In genomic region chr1:155210304-155210703, GRCh38 we compare ENCODE assay signal across 10 cellular contexts. TPM values are rescaled to one million over a fixed set of nuclear protein-coding genes. Genes with fewer than 3 reads are reported as not detected.
DNase-seq lines count a peak whose midpoint lies in the region; ATAC-seq and TF ChIP-seq lines count a peak whose summit lies in the region.
"Had no signal": no experiment of that assay in that cellular context is flagged by ENCODE, and none has a peak within 500 bp of the region (broad histone marks: within the 10 kb centered on the region; RNA-seq: fewer than 3 reads in every experiment).

No MANE protein-coding gene starts in this region.

- H3K4me3 Mint-ChIP-seq in effector memory CD8-positive, alpha-beta T cell: peak overlapping the region; percentile 84 to 88

- H3K4me1 ChIP-seq in right cardiac atrium (ENCODE audit: control insufficient read depth, insufficient read depth, low read length): peaks cover 5% of the 10 kb centered on the region
- H3K4me1 ChIP-seq in OCI-LY7 (ENCODE audit: insufficient read depth, low read length, poor library complexity, severe bottlenecking): peaks cover 28% of the 10 kb centered on the region
- H3K4me1 ChIP-seq in tibial artery: peaks cover 0 to 52% (median 36%) of the 10 kb centered on the region in 4 donors
- H3K4me1 ChIP-seq in SJCRH30: no peaks in the 10 kb centered on the region; the same call in none of the 2 replicates

- intact Hi-C loops in right cardiac atrium (cut with DNase I): loop anchor here in 1 of 4 donors (2.0 kb wide), 1 partner anchor 18 kb away; no protein-coding TSS in a partner anchor
- intact Hi-C loops in left cardiac atrium (cut with DNase I): no loop called here
- intact Hi-C loops in OCI-LY7 (cut with micrococcal nuclease; ENCODE audit: unreplicated experiment): no loop called here
- intact Hi-C loops in tibial artery (cut with DNase I; ENCODE audit: low total_unique reads): no loop called here

- no peaks in the 10 kb centered on the region for H3K9me2 ChIP-seq in OCI-LY7 (ENCODE audit: insufficient read depth, low read length)

- no peaks in the 10 kb centered on the region for H3K27me3 ChIP-seq in right cardiac atrium (ENCODE audit: control insufficient read depth, insufficient read depth)
- H3K27me3 ChIP-seq in tibial artery: no peaks in the 10 kb centered on the region
- H3K27me3 ChIP-seq in SJCRH30: no peaks in the 10 kb centered on the region
- H3K27me3 ChIP-seq: brain microvascular endothelial cell had no signal

- H3K4me3 ChIP-seq in right cardiac atrium (ENCODE audit: low read length): no peak overlapping the region
- H3K4me3 ChIP-seq in OCI-LY7 (ENCODE audit: low read depth, low read length, poor library complexity, severe bottlenecking): no peak overlapping the region
- no peak overlapping the region for H3K4me3 ChIP-seq in tibial artery
- H3K4me3 ChIP-seq in SJCRH30: no peak overlapping the region

- no peak overlapping the region for H2AFZ ChIP-seq in OCI-LY7 (ENCODE audit: low read length)

- no peaks in the 10 kb centered on the region for H3K9me3 Mint-ChIP-seq in effector memory CD8-positive, alpha-beta T cell

- peak overlapping the region in 1 of 2 donors; percentile 82 for H3K27ac Mint-ChIP-seq in effector memory CD8-positive, alpha-beta T cell

- no TSS peak for BruUV-seq in OCI-LY7 (replicated peaks; lab: Mats Ljungman, UMichigan)

- H3K4me2 ChIP-seq in OCI-LY7 (ENCODE audit: low read length): peak overlapping the region; percentile 90

- H3K27me3 Mint-ChIP-seq in effector memory CD8-positive, alpha-beta T cell: no peaks in the 10 kb centered on the region

- H3K27ac ChIP-seq in right cardiac atrium (ENCODE audit: low read length): peak overlapping the region; percentile 31
- H3K27ac ChIP-seq in OCI-LY7 (ENCODE audit: low read depth, low read length, poor library complexity, severe bottlenecking): no peak overlapping the region
- peak overlapping the region; percentile 98 to 99 for H3K27ac ChIP-seq in tibial artery
- H3K27ac ChIP-seq in SJCRH30: no peak overlapping the region

- H3K9me3 ChIP-seq in right cardiac atrium (ENCODE audit: control insufficient read depth, low read length) (no peaks in the 10 kb centered on the region), OCI-LY7 (ENCODE audit: low read length) (no peaks in the 10 kb centered on the region), tibial artery (no peaks in the 10 kb centered on the region), SJCRH30 (replicated peaks) (no peaks in the 10 kb centered on the region)

- POLR2A ChIA-PET in OCI-LY7 (lab: Charles Lee): no interaction called here

- WGBS in right cardiac atrium: 83% methylated on average over 2 of the region's 2 CpGs

- no peaks in the 10 kb centered on the region for H4K20me1 ChIP-seq in OCI-LY7 (ENCODE audit: insufficient read depth, low read length)

- H3K4me1 Mint-ChIP-seq in effector memory CD8-positive, alpha-beta T cell (ENCODE audit: low read depth in 2 of 2): peaks cover 26 to 29% of the 10 kb centered on the region in 2 donors

- no peaks in the 10 kb centered on the region for H3K79me2 ChIP-seq in OCI-LY7 (ENCODE audit: insufficient read depth, low read depth, low read length)

- peaks cover 30% of the 10 kb centered on the region for H3K36me3 Mint-ChIP-seq in effector memory CD8-positive, alpha-beta T cell (ENCODE audit: insufficient read depth)

- ATAC-seq in right cardiac atrium (no peak), left cardiac atrium (no peak), GM19324 (IDR thresholded peaks at IDR 0.05; ENCODE audit: low FRiP score, unreplicated experiment) (no peak)
- ATAC-seq in effector memory CD8-positive, alpha-beta T cell (replicated peaks): no peak

- CTCF ChIA-PET in OCI-LY7 (lab: Charles Lee; ENCODE audit: unreplicated experiment): no interaction called here

- TF ChIP-seq CTCF in OCI-LY7 (conservative IDR thresholded peaks at IDR 0.05; ENCODE audit: low read length): no peak
- no peak for TF ChIP-seq CTCF in tibial artery (IDR thresholded peaks at IDR 0.05)

- H3K36me3 ChIP-seq in OCI-LY7 (ENCODE audit: insufficient read depth, low read length) (no peaks in the 10 kb centered on the region), tibial artery (peaks cover 0 to 16% (median 0%) of the 10 kb centered on the region in 3 donors), SJCRH30 (no peaks in the 10 kb centered on the region)

- DNase-seq in right cardiac atrium: no peak
- no peak for DNase-seq in left cardiac atrium
- no peak for DNase-seq in OCI-LY7 (ENCODE audit: low spot score)
- DNase-seq in effector memory CD8-positive, alpha-beta T cell: no peak
- DNase-seq in tibial artery: no peak
- no peak for DNase-seq in SJCRH30
- no peak for DNase-seq in NCI-H748 treated with DMSO at 0.1 percent for 48 hours (lab: John Stamatoyannopoulos, UW)
- DNase-seq: brain microvascular endothelial cell; NK-92 treated with Interleukin-12 subunit alpha and Interleukin-12 subunit beta, amount 100 ng/mL, for 24 hours had no signal

RNA-seq across cellular contexts. Expression of gene MTX1, which starts 1.8 kb away (rescaled TPM):
- total RNA-seq in right cardiac atrium (10 to 100 TPM; 20.1 to 24.3 (median 21.1) TPM), left cardiac atrium (10 to 100 TPM; 19.7 to 25.5 TPM), OCI-LY7 (2022) (43.9 and 45.7 TPM in 2 replicates)
- polyA plus RNA-seq in right cardiac atrium: 31.9 TPM
- 67.6 and 70.2 TPM in 2 replicates for total RNA-seq in OCI-LY7 (2014; rRNA removed; shearing (Covaris generic))
- total RNA-seq in SJCRH30 (2014; rRNA removed; shearing (Covaris generic)): 25.2 and 31.7 TPM in 2 replicates

RNA-seq across cellular contexts. Expression of gene THBS3, which starts 2.6 kb away (rescaled TPM):
- total RNA-seq in right cardiac atrium (10 to 100 TPM; 16.5 to 33.4 (median 20.1) TPM), left cardiac atrium (10 to 100 TPM; 17.9 to 18.6 TPM), OCI-LY7 (2022) (28.7 and 37.1 TPM in 2 replicates)
- polyA plus RNA-seq in right cardiac atrium: 19.6 TPM
- 6.9 and 11.1 TPM in 2 replicates for total RNA-seq in OCI-LY7 (2014; rRNA removed; shearing (Covaris generic))
- 4.1 and 4.5 TPM in 2 replicates for total RNA-seq in SJCRH30 (2014; rRNA removed; shearing (Covaris generic))

RNA-seq across cellular contexts. Expression of gene TRIM46, which starts 36.7 kb away (rescaled TPM):
- total RNA-seq in right cardiac atrium (under 1 TPM; 0.17 to 0.37 (median 0.26) TPM), left cardiac atrium (under 1 TPM; 0.15 to 0.21 TPM), OCI-LY7 (2022) (3.9 and 4.5 TPM in 2 replicates)
- polyA plus RNA-seq in right cardiac atrium: 0.18 TPM
- total RNA-seq in OCI-LY7 (2014; rRNA removed; shearing (Covaris generic)): 1.3 and 3.1 TPM in 2 replicates
- total RNA-seq in SJCRH30 (2014; rRNA removed; shearing (Covaris generic)): 0.79 and 1.0 TPM in 2 replicates

RNA-seq across cellular contexts. Expression of gene KRTCAP2, which starts 37.2 kb away (rescaled TPM):
- total RNA-seq in right cardiac atrium (100 to 1,000 TPM; 122 to 150 (median 130) TPM), left cardiac atrium (100 to 1,000 TPM; 143 to 156 TPM), OCI-LY7 (2022) (141 and 166 TPM in 2 replicates)
- 217 TPM for polyA plus RNA-seq in right cardiac atrium
- 80.5 and 128 TPM in 2 replicates for total RNA-seq in OCI-LY7 (2014; rRNA removed; shearing (Covaris generic))
- 84.2 and 90.9 TPM in 2 replicates for total RNA-seq in SJCRH30 (2014; rRNA removed; shearing (Covaris generic))

RNA-seq across cellular contexts. Expression of gene ENTREP3, which starts 45.0 kb away (rescaled TPM):
- total RNA-seq in right cardiac atrium: 10 to 100 TPM; 14.2 to 22.3 (median 15.8) TPM
- polyA plus RNA-seq in right cardiac atrium: 9.4 TPM
- 10 to 100 TPM; 16.1 to 18.7 TPM for total RNA-seq in left cardiac atrium
- 6.6 and 9.1 TPM in 2 replicates for total RNA-seq in OCI-LY7 (2014; rRNA removed; shearing (Covaris generic))
- 53.1 and 59.3 TPM in 2 replicates for total RNA-seq in OCI-LY7 (2022)
- 12.1 and 12.7 TPM in 2 replicates for total RNA-seq in SJCRH30 (2014; rRNA removed; shearing (Covaris generic))

Comparison
In these comparisons a context has a peak if more than half of its experiments do, and no peak if none do; other contexts are left out.
1. H3K27ac ChIP-seq: peak in right cardiac atrium (single experiment) and tibial artery (2 of 2); none in OCI-LY7 (single experiment) and SJCRH30 (single experiment).